2 cellular contexts compared by ENCODE assay signal in the genomic region with DNA sequence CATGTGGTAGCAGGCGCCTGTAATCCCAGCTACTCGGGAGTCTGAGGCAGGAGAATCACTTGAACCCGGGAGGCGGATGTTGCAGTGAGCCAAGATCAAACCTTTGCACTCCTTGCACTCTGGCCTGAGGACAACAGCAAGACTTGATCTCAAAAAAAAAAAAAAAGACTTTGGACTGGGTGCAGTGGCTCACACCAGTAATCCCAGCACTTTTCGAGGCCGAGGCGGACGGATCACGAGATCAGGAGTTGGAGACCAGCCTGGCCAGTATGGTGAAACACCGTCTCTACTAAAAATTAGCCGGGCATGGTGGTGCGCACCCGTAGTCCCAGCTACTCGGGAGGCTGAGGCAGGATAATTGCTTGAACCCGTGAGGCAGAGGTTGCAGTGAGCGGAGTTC. TPM values are rescaled to one million over a fixed set of nuclear protein-coding genes. Genes with fewer than 3 reads are reported as not detected.
"Had no signal": no experiment of that assay in that cellular context is flagged by ENCODE, and none has a peak within 500 bp of the region (broad histone marks: within the 10 kb centered on the region; RNA-seq: fewer than 3 reads in every experiment).

No MANE protein-coding gene starts in this region.

RNA-seq across cellular contexts. Expression of gene SHBG, which starts 4.2 kb away (rescaled TPM):
- total RNA-seq: activated CD8-positive, alpha-beta T cell treated with anti-CD3 and anti-CD28 coated beads, Interleukin-2, amount 10 ng/mL, durations not matched to agents 7 days and 5 days; T-helper 1 cell treated with Interleukin-12 subunit alpha and Interleukin-12 subunit beta and Interleukin-4 antibody, amounts not matched to agents 30 ng/mL and 1 ng/mL, for 36 hours had no signal

RNA-seq across cellular contexts. Expression of gene ATP1B2, which starts 25.0 kb away (rescaled TPM):
- total RNA-seq: activated CD8-positive, alpha-beta T cell treated with anti-CD3 and anti-CD28 coated beads, Interleukin-2, amount 10 ng/mL, durations not matched to agents 7 days and 5 days had no signal
